ENCODE assay signal across 8 cellular contexts in the genomic region with DNA sequence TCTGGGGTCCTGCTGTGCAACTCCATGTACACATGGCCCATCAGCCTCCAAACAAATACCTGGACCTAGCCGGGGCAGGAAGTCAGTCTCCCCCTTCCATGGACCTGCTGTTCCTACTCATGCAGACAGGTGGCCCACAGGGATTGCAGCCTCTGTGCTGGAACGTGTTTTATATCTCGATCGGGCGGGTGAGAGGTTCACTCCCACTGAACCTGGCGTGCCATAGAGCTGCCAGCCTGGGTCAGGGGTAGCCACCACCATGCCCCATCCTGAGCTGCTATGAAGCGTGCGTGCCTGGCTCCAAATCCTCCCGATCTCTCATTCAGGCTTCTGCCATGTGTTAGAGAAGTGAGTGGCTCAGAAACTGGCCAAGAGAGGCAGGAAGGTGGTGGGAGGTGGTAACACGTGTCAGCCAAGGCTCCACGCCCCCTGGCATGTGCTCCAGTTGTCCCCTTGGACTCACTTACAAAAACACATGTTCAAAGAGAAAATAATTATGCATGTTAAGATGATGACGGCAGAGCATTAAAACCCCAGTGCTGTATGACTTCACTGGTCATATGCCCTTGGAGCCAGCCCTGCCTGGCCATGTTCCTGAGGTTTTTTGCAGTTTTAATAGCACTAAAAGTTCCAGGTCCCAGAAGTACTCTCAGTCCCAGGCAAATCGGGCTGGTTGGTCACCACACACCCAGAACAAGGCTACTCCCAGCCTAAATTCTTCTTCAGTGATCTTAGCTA. TPM values are rescaled to one million over a fixed set of nuclear protein-coding genes. Genes with fewer than 3 reads are reported as not detected.
DNase-seq lines count a peak whose midpoint lies in the region; ATAC-seq and TF ChIP-seq lines count a peak whose summit lies in the region.

No MANE protein-coding gene starts in this region.

- TF ChIP-seq EP300 in ovary (IDR thresholded peaks at IDR 0.05), result no peak

- H3K4me3 ChIP-seq in RWPE2 (ENCODE audit: severe bottlenecking) (no peak overlapping the region), foreskin fibroblast (ENCODE audit: low read depth in 1 of 2, low read length in 2 of 2) (no peak overlapping the region), ovary (no peak overlapping the region)

- no peak overlapping the region for H3K27ac ChIP-seq in RWPE2 (ENCODE audit: poor library complexity, severe bottlenecking)
- H3K27ac ChIP-seq in ovary, result peak overlapping the region; percentile 24 to 36

- H3K27me3 ChIP-seq in RWPE2 (ENCODE audit: insufficient read depth, poor library complexity, severe bottlenecking) (no peaks in the 10 kb centered on the region), ovary (no peaks in the 10 kb centered on the region)

- DNase-seq in ELF-1 (ENCODE audit: low read depth, low spot score), result peak; percentile 21
- peak; percentile 70 for DNase-seq in RWPE2 (ENCODE audit: low spot score)
- peak in 1 of 2 donors; percentile 84 for DNase-seq in foreskin fibroblast
- peak; percentile 65 to 85 (median 72) for DNase-seq in ovary
- no peak for DNase-seq in H4 (ENCODE audit: low spot score)
- no peak for DNase-seq in DMS153 treated with DMSO at 0.1 percent for 48 hours (lab: John Stamatoyannopoulos, UW; ENCODE audit: unreplicated experiment)

- H3K4me1 ChIP-seq in RWPE2 (ENCODE audit: insufficient read depth, poor library complexity, severe bottlenecking) (peaks cover 9% of the 10 kb centered on the region), ovary (ENCODE audit: insufficient read depth) (peaks cover 4% of the 10 kb centered on the region)

- WGBS in ovary, 3 donors, result 29 to 30% (median 29%) methylated on average over 13 of the region's 13 CpGs

- no peak for TF ChIP-seq POLR2A in ovary (IDR thresholded peaks at IDR 0.05)

- intact Hi-C loops in ovary (cut with DNase I), result loop anchor here in 2 of 4 donors (5.0 to 10.0 kb wide), 2 partner anchors 68 to 271 kb away; no protein-coding TSS in a partner anchor

- ATAC-seq in RWPE2 (ENCODE audit: low read depth) (peak; percentile 58), HG02973 (IDR thresholded peaks at IDR 0.05; ENCODE audit: unreplicated experiment) (no peak), HG03159 (IDR thresholded peaks at IDR 0.05; ENCODE audit: unreplicated experiment) (no peak)

- H3K9me3 ChIP-seq in RWPE2 (ENCODE audit: severe bottlenecking) (no peaks in the 10 kb centered on the region), ovary (no peaks in the 10 kb centered on the region)

- TF ChIP-seq CTCF in RWPE2 (IDR thresholded peaks at IDR 0.05; ENCODE audit: poor library complexity, severe bottlenecking) (peak; percentile 79), foreskin fibroblast (IDR thresholded peaks at IDR 0.05; ENCODE audit: low read depth, low read length) (peak; percentile 52), ovary (IDR thresholded peaks at IDR 0.05) (peak in 2 of 3 donors; percentile 35 to 72)

- H3K36me3 ChIP-seq in RWPE2 (ENCODE audit: low read depth) (peaks cover 75% of the 10 kb centered on the region), ovary (no peaks in the 10 kb centered on the region)

RNA-seq across cellular contexts. Expression of a gene that starts 30.6 kb away (rescaled TPM):
- total RNA-seq in ovary, result 100 to 1,000 TPM in 4 of 7 donors, 10 to 100 TPM in 3; 84.3 to 157 (median 116) TPM
- 100 to 1,000 TPM; 169 to 197 TPM for polyA plus RNA-seq in ovary
- 39.9 and 40.5 TPM in 2 replicates for total RNA-seq in H4 (2014; rRNA removed; shearing (Covaris generic))

RNA-seq across cellular contexts. Expression of a gene that starts 41.5 kb away (rescaled TPM):
- total RNA-seq in ovary, result 100 to 1,000 TPM; 210 to 393 (median 346) TPM
- 100 to 1,000 TPM; 303 to 772 TPM for polyA plus RNA-seq in ovary
- 382 and 419 TPM in 2 replicates for total RNA-seq in H4 (2014; rRNA removed; shearing (Covaris generic))

Comparison
In these comparisons a context has a peak if more than half of its experiments do, and no peak if none do; other contexts are left out.
1. DNase-seq: peak in ELF-1 (single experiment), RWPE2 (single experiment) and ovary (5 of 5); none in H4 (single experiment) and DMS153 treated with DMSO at 0.1 percent for 48 hours (single experiment).
2. Peak in every context shown above with its lines, with median percentiles within 50 percentile points of each other: CTCF ChIP-seq.